12 cellular contexts compared by ENCODE assay signal in the genomic region with DNA sequence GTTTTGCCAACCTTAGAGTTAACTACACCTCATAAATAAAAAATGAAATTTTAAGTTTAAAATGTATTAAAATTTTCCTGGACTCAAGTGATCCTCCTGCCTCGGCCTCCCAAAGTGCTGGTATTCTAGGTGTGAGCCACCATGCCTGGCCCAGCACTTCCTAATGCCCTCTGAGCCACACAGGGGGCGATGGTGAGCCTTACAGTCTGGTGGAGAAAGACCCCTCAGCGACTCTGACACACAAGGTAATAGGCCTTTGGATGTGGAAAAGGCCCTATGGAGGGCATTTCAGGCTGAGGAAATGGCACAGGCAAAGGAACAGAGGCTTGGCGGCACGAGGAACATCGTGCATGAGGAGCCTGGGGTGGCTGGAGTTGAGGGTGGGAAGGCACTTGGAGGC. TPM values are rescaled to one million over a fixed set of nuclear protein-coding genes. Genes with fewer than 3 reads are reported as not detected.
A peak's percentile ranks its signal among the peaks of the same experiment; 100 is the strongest.
DNase-seq lines count a peak whose midpoint lies in the region; ATAC-seq and TF ChIP-seq lines count a peak whose summit lies in the region.
"Had no signal": no experiment of that assay in that cellular context is flagged by ENCODE, and none has a peak within 500 bp of the region (broad histone marks: within the 10 kb centered on the region; RNA-seq: fewer than 3 reads in every experiment).

No MANE protein-coding gene starts in this region.

- intact Hi-C loops in activated T-helper 2 cell treated with anti-CD3 and anti-CD28 coated beads, Interferon-gamma antibody, Interleukin-2, Interleukin-4, amounts not matched to agents 10 μg/mL and 5 μg/mL and 100 μg/mL, durations not matched to agents 14 hours and 24 hours and 36 hours (cut with micrococcal nuclease) = loop anchor here (1.0 kb wide), 1 partner anchor 94 kb away; no protein-coding TSS in a partner anchor

- no peak overlapping the region for H3K27ac Mint-ChIP-seq in activated T-helper 2 cell treated with anti-CD3 and anti-CD28 coated beads, Interferon-gamma antibody, Interleukin-2, Interleukin-4, amounts not matched to agents 10 μg/mL and 5 μg/mL and 100 μg/mL, durations not matched to agents 14 hours and 24 hours and 36 hours

- H3K27me3 Mint-ChIP-seq in activated T-helper 2 cell treated with anti-CD3 and anti-CD28 coated beads, Interferon-gamma antibody, Interleukin-2, Interleukin-4, amounts not matched to agents 10 μg/mL and 5 μg/mL and 100 μg/mL, durations not matched to agents 14 hours and 24 hours and 36 hours (ENCODE audit: low read depth) = peaks cover 29% of the 10 kb centered on the region

- DNase-seq in stimulated activated CD4-positive, alpha-beta T cell treated with anti-CD3 and anti-CD28 coated beads, Interleukin-15, amount 100 ng/mL, for 24 hours = peak; percentile 22
- no peak for DNase-seq in stimulated activated CD4-positive, alpha-beta T cell treated with anti-CD3 and anti-CD28 coated beads, Interleukin-4, amount 100 ng/mL, for 4 hours
- DNase-seq in NAMALWA (ENCODE audit: low spot score) = peak; percentile 29
- DNase-seq in epithelial cell of proximal tubule (ENCODE audit: low read depth) = no peak
- DNase-seq in activated T-helper 2 cell treated with anti-CD3 and anti-CD28 coated beads, Interferon-gamma antibody, Interleukin-2, Interleukin-4, amounts not matched to agents 10 μg/mL and 5 μg/mL and 100 μg/mL, durations not matched to agents 14 hours and 24 hours and 36 hours (ENCODE audit: low spot score) = no peak
- DNase-seq in T-helper 2 cell = no peak
- DNase-seq: cerebellar nuclear complex, heart right ventricle, NCI-H446 treated with DMSO at 0.1 percent for 48 hours, upper lobe of left lung had no signal

- no peak overlapping the region for H3K4me3 Mint-ChIP-seq in activated T-helper 2 cell treated with anti-CD3 and anti-CD28 coated beads, Interferon-gamma antibody, Interleukin-2, Interleukin-4, amounts not matched to agents 10 μg/mL and 5 μg/mL and 100 μg/mL, durations not matched to agents 14 hours and 24 hours and 36 hours (ENCODE audit: low read depth)

- H3K4me1 Mint-ChIP-seq in activated T-helper 2 cell treated with anti-CD3 and anti-CD28 coated beads, Interferon-gamma antibody, Interleukin-2, Interleukin-4, amounts not matched to agents 10 μg/mL and 5 μg/mL and 100 μg/mL, durations not matched to agents 14 hours and 24 hours and 36 hours (ENCODE audit: low read depth) = peaks cover under 1% of the 10 kb centered on the region

- TF ChIP-seq CTCF in epithelial cell of proximal tubule (conservative IDR thresholded peaks at IDR 0.05; ENCODE audit: low read depth, low read length) = peak; percentile 52

- ATAC-seq in HG02610 (IDR thresholded peaks at IDR 0.05; ENCODE audit: unreplicated experiment) (no peak), HG02870 (IDR thresholded peaks at IDR 0.05; ENCODE audit: unreplicated experiment) (no peak)
- ATAC-seq: heart right ventricle had no signal

- H3K36me3 Mint-ChIP-seq in activated T-helper 2 cell treated with anti-CD3 and anti-CD28 coated beads, Interferon-gamma antibody, Interleukin-2, Interleukin-4, amounts not matched to agents 10 μg/mL and 5 μg/mL and 100 μg/mL, durations not matched to agents 14 hours and 24 hours and 36 hours (ENCODE audit: low read depth) = no peaks in the 10 kb centered on the region

- H3K9me3 Mint-ChIP-seq in activated T-helper 2 cell treated with anti-CD3 and anti-CD28 coated beads, Interferon-gamma antibody, Interleukin-2, Interleukin-4, amounts not matched to agents 10 μg/mL and 5 μg/mL and 100 μg/mL, durations not matched to agents 14 hours and 24 hours and 36 hours = no peaks in the 10 kb centered on the region

- no peak overlapping the region for H3K4me3 ChIP-seq in epithelial cell of proximal tubule (ENCODE audit: low read depth, low read length)
- H3K4me3 ChIP-seq: heart right ventricle, upper lobe of left lung had no signal

RNA-seq across cellular contexts. Expression of gene CITED4, which starts 6.7 kb away (rescaled TPM):
- 43.4 and 55.5 TPM in 2 replicates for total RNA-seq in epithelial cell of proximal tubule
- total RNA-seq in activated T-helper 2 cell treated with anti-CD3 and anti-CD28 coated beads, Interferon-gamma antibody, Interleukin-2, Interleukin-4, amounts not matched to agents 10 μg/mL and 5 μg/mL and 100 μg/mL, durations not matched to agents 14 hours and 24 hours and 36 hours = 3.6 and 4.2 TPM in 2 replicates

Comparison
In these comparisons a context has a peak if more than half of its experiments do, and no peak if none do; other contexts are left out.
1. DNase-seq: peak in stimulated activated CD4-positive, alpha-beta T cell treated with anti-CD3 and anti-CD28 coated beads, Interleukin-15, amount 100 ng/mL, for 24 hours (single experiment) and NAMALWA (single experiment); none in stimulated activated CD4-positive, alpha-beta T cell treated with anti-CD3 and anti-CD28 coated beads, Interleukin-4, amount 100 ng/mL, for 4 hours (0 of 2), epithelial cell of proximal tubule (single experiment), activated T-helper 2 cell treated with anti-CD3 and anti-CD28 coated beads, Interferon-gamma antibody, Interleukin-2, Interleukin-4, amounts not matched to agents 10 μg/mL and 5 μg/mL and 100 μg/mL, durations not matched to agents 14 hours and 24 hours and 36 hours (single experiment) and T-helper 2 cell (0 of 5).